Comparison of ENCODE assay signal across 11 cellular contexts in genomic region chr20:1336699-1337387, GRCh38. TPM values are rescaled to one million over a fixed set of nuclear protein-coding genes. Genes with fewer than 3 reads are reported as not detected.
A peak's percentile ranks its signal among the peaks of the same experiment; 100 is the strongest.
DNase-seq lines count a peak whose midpoint lies in the region; ATAC-seq lines count a peak whose summit lies in the region.
"Had no signal": no experiment of that assay in that cellular context is flagged by ENCODE, and none has a peak within 500 bp of the region (broad histone marks: within the 10 kb centered on the region; RNA-seq: fewer than 3 reads in every experiment).

No MANE protein-coding gene starts in this region.

- POLR2A ChIA-PET in activated CD4-positive, alpha-beta memory T cell treated with anti-CD3 and anti-CD28 coated beads, Interleukin-2, amount 10 ng/mL, durations not matched to agents 7 days and 5 days (lab: Charles Lee) = interaction anchor here (1.6 kb wide), 1 partner anchor 11 kb away, joined by 7 read pairs; no protein-coding TSS in a partner anchor

- no peaks in the 10 kb centered on the region for H3K9me3 Mint-ChIP-seq in activated CD4-positive, alpha-beta memory T cell treated with anti-CD3 and anti-CD28 coated beads, Interleukin-2, amount 10 ng/mL, durations not matched to agents 7 days and 5 days
- H3K9me3 Mint-ChIP-seq: brain had no signal

- ATAC-seq in HG03565 (IDR thresholded peaks at IDR 0.05; ENCODE audit: unreplicated experiment) = no peak

- H3K27me3 Mint-ChIP-seq in activated CD4-positive, alpha-beta memory T cell treated with anti-CD3 and anti-CD28 coated beads, Interleukin-2, amount 10 ng/mL, durations not matched to agents 7 days and 5 days = no peaks in the 10 kb centered on the region

- peaks cover 29% of the 10 kb centered on the region for H3K4me1 Mint-ChIP-seq in activated CD4-positive, alpha-beta memory T cell treated with anti-CD3 and anti-CD28 coated beads, Interleukin-2, amount 10 ng/mL, durations not matched to agents 7 days and 5 days

- peak; percentile 67 for DNase-seq in GM03348 (ENCODE audit: low spot score)
- peak; percentile 11 for DNase-seq in activated CD4-positive, alpha-beta memory T cell treated with anti-CD3 and anti-CD28 coated beads, Interleukin-2, amount 10 ng/mL, durations not matched to agents 7 days and 5 days
- DNase-seq in head of caudate nucleus = peak in 22 of 42 donors; percentile 9 to 73 (median 38)
- peak; percentile 91 for DNase-seq in pulmonary artery endothelial cell (ENCODE audit: low read depth, low spot score)
- DNase-seq in NCI-H82 treated with DMSO at 0.1 percent for 48 hours (lab: John Stamatoyannopoulos, UW; ENCODE audit: unreplicated experiment) = no peak
- no peak for DNase-seq in stimulated activated CD4-positive, alpha-beta T cell treated with anti-CD3 and anti-CD28 coated beads, Interleukin-2, amount 100 ng/mL, for 24 hours
- no peak for DNase-seq in GF-D8 (lab: John Stamatoyannopoulos, UW)
- DNase-seq: mesenchymal stem cell, OCI-M1 had no signal

- no peak overlapping the region for H3K4me3 Mint-ChIP-seq in activated CD4-positive, alpha-beta memory T cell treated with anti-CD3 and anti-CD28 coated beads, Interleukin-2, amount 10 ng/mL, durations not matched to agents 7 days and 5 days
- H3K4me3 Mint-ChIP-seq: brain had no signal

- intact Hi-C loops in head of caudate nucleus (cut with DNase I) = no loop called here

- H3K36me3 Mint-ChIP-seq in activated CD4-positive, alpha-beta memory T cell treated with anti-CD3 and anti-CD28 coated beads, Interleukin-2, amount 10 ng/mL, durations not matched to agents 7 days and 5 days (ENCODE audit: low read depth) = peaks cover 7% of the 10 kb centered on the region

- H3K27ac Mint-ChIP-seq in activated CD4-positive, alpha-beta memory T cell treated with anti-CD3 and anti-CD28 coated beads, Interleukin-2, amount 10 ng/mL, durations not matched to agents 7 days and 5 days = peak overlapping the region; percentile 21

- CTCF ChIA-PET in activated CD4-positive, alpha-beta memory T cell treated with anti-CD3 and anti-CD28 coated beads, Interleukin-2, amount 10 ng/mL, durations not matched to agents 7 days and 5 days (lab: Charles Lee) = interaction anchor here (0.6 kb wide), 1 partner anchor 108 kb away, joined by 3 read pairs; no protein-coding TSS in a partner anchor

RNA-seq across cellular contexts. Expression of gene SDCBP2, which starts 7.9 kb away (rescaled TPM):
- total RNA-seq in activated CD4-positive, alpha-beta memory T cell treated with anti-CD3 and anti-CD28 coated beads, Interleukin-2, amount 10 ng/mL, durations not matched to agents 7 days and 5 days = 1 to 10 TPM; 3.1 to 3.2 TPM
- total RNA-seq in pulmonary artery endothelial cell = 3.0 and 7.0 TPM in 2 replicates

RNA-seq across cellular contexts. Expression of gene FKBP1A, which starts 56.0 kb away (rescaled TPM):
- 100 to 1,000 TPM; 205 to 207 TPM for total RNA-seq in activated CD4-positive, alpha-beta memory T cell treated with anti-CD3 and anti-CD28 coated beads, Interleukin-2, amount 10 ng/mL, durations not matched to agents 7 days and 5 days
- total RNA-seq in pulmonary artery endothelial cell = 293 and 297 TPM in 2 replicates

Comparison
In these comparisons a context has a peak if more than half of its experiments do, and no peak if none do; other contexts are left out.
1. DNase-seq: peak in GM03348 (single experiment), activated CD4-positive, alpha-beta memory T cell treated with anti-CD3 and anti-CD28 coated beads, Interleukin-2, amount 10 ng/mL, durations not matched to agents 7 days and 5 days (single experiment), head of caudate nucleus (22 of 42) and pulmonary artery endothelial cell (single experiment); none in NCI-H82 treated with DMSO at 0.1 percent for 48 hours (single experiment), stimulated activated CD4-positive, alpha-beta T cell treated with anti-CD3 and anti-CD28 coated beads, Interleukin-2, amount 100 ng/mL, for 24 hours (0 of 2) and GF-D8 (single experiment).